8 cellular contexts compared by ENCODE assay signal in the genomic region with DNA sequence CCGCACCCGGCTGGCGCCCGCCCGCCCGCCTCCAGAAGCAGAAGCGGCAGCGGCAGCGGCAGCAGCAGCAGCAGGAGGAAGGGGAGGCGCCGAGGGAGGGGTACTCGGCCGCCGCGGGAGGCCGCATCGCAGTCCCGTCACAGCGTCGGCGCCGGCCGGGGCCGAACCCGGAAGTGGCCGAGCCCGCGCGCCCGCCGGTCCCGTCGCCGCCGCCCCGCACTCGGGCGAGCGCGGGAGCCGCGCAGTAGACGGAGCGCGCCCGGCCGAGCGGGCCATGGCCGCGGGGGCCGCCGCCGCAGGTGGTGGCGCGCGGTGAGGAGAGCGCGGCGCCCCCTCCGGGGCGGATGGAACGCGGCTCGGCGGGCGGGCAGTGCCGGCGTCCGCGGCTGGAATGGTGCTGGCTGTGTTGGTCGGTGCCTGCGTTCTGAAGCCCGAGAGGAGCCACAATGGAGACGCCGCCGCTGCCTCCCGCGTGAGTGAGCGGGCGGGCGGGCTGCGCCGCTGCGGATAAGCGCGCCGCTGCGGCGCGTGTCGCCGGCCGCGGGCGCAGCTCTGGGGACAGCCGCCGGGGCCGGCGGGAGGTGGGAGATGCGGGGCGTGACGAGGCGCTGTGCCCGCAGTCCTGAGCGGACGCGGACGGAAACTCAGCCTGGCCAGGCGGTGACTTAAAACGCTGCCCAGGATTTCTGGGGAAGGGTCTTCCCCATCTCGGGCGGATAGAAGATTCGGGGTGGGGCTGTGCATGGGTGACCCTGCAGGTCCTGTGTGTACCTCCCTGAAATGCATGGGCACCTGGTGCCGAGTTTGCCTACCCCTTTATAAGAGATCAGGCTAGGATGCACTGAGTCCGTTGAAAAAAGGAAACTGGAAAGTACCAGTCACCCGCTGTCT. TPM values are rescaled to one million over a fixed set of nuclear protein-coding genes. Genes with fewer than 3 reads are reported as not detected.
A peak's percentile ranks its signal among the peaks of the same experiment; 100 is the strongest.
DNase-seq lines count a peak whose midpoint lies in the region; ATAC-seq lines count a peak whose summit lies in the region.

A gene with protein sequence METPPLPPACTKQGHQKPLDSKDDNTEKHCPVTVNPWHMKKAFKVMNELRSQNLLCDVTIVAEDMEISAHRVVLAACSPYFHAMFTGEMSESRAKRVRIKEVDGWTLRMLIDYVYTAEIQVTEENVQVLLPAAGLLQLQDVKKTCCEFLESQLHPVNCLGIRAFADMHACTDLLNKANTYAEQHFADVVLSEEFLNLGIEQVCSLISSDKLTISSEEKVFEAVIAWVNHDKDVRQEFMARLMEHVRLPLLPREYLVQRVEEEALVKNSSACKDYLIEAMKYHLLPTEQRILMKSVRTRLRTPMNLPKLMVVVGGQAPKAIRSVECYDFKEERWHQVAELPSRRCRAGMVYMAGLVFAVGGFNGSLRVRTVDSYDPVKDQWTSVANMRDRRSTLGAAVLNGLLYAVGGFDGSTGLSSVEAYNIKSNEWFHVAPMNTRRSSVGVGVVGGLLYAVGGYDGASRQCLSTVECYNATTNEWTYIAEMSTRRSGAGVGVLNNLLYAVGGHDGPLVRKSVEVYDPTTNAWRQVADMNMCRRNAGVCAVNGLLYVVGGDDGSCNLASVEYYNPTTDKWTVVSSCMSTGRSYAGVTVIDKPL (plus strand): TSS at position 131 of the 891 bp plus-strand sequence. CDS start 316 bp downstream, at position 447.

- H3K9ac ChIP-seq in mesenchymal stem cell (ENCODE audit: low read length), result peak within 1 kb of the TSS; percentile 83

- H3K36me3 ChIP-seq in mesenchymal stem cell (ENCODE audit: control insufficient read depth in 1 of 2, insufficient read depth in 2 of 2, low read depth in 1 of 2, low read length in 2 of 2), result no peaks in the 10 kb centered on the region

- H3K4me3 Mint-ChIP-seq in activated CD8-positive, alpha-beta T cell treated with anti-CD3 and anti-CD28 coated beads, Interleukin-2, amount 10 ng/mL, durations not matched to agents 7 days and 5 days, result peak within 1 kb of the TSS; percentile 90
- H3K4me3 Mint-ChIP-seq in effector memory CD8-positive, alpha-beta T cell, result peak within 1 kb of the TSS; percentile 76 to 88

- peak; percentile 93 for ATAC-seq in GM18907 (IDR thresholded peaks at IDR 0.05; ENCODE audit: unreplicated experiment)
- ATAC-seq in HG03135 (IDR thresholded peaks at IDR 0.05; ENCODE audit: unreplicated experiment), result peak; percentile 92
- ATAC-seq in activated CD8-positive, alpha-beta T cell treated with anti-CD3 and anti-CD28 coated beads, Interleukin-2, amount 10 ng/mL, durations not matched to agents 7 days and 5 days, result peak; percentile 83
- peak; percentile 82 for ATAC-seq in effector memory CD8-positive, alpha-beta T cell (replicated peaks)

- peak within 1 kb of the TSS; percentile 55 to 87 for H3K23ac ChIP-seq in mesenchymal stem cell (ENCODE audit: low read length in 2 of 2)

- H2BK15ac ChIP-seq in mesenchymal stem cell (ENCODE audit: low read depth, poor library complexity, severe bottlenecking), result peak within 1 kb of the TSS; percentile 97

- peak within 1 kb of the TSS; percentile 51 to 91 for H3K4ac ChIP-seq in mesenchymal stem cell (ENCODE audit: low read depth in 1 of 2, low read length in 2 of 2)

- peak within 1 kb of the TSS; percentile 94 for H3K4me2 ChIP-seq in mesenchymal stem cell (ENCODE audit: low read length, poor library complexity, severe bottlenecking)

- DNase-seq in AML-193 (lab: John Stamatoyannopoulos, UW) (peak; percentile 51 to 55), NCI-H69 (lab: John Stamatoyannopoulos, UW) (peak; percentile 89), mesenchymal stem cell (peak; percentile 78)
- DNase-seq in activated CD8-positive, alpha-beta T cell treated with anti-CD3 and anti-CD28 coated beads, Interleukin-2, amount 10 ng/mL, durations not matched to agents 7 days and 5 days, result peak; percentile 77
- DNase-seq in effector memory CD8-positive, alpha-beta T cell, result peak; percentile 45 to 55 (median 49)
- peak; percentile 38 for DNase-seq in stimulated activated CD8-positive, alpha-beta memory T cell treated with anti-CD3 and anti-CD28 coated beads, Interleukin-15, amount 100 ng/mL, for 1 hour (ENCODE audit: low read depth)

- H3K27me3 ChIP-seq in mesenchymal stem cell (ENCODE audit: control insufficient read depth in 1 of 2, insufficient read depth in 1 of 2, low read length in 2 of 2), result no peaks in the 10 kb centered on the region

- no peaks in the 10 kb centered on the region for H3K9me3 ChIP-seq in mesenchymal stem cell (ENCODE audit: control insufficient read depth, low read length)

- H4K8ac ChIP-seq in mesenchymal stem cell (ENCODE audit: low read length), result peak within 1 kb of the TSS; percentile 85

- H3K36me3 Mint-ChIP-seq in activated CD8-positive, alpha-beta T cell treated with anti-CD3 and anti-CD28 coated beads, Interleukin-2, amount 10 ng/mL, durations not matched to agents 7 days and 5 days (ENCODE audit: low read depth), result peaks cover 28% of the 10 kb centered on the region
- peaks cover 4% of the 10 kb centered on the region for H3K36me3 Mint-ChIP-seq in effector memory CD8-positive, alpha-beta T cell (ENCODE audit: insufficient read depth)

- peaks cover 8% of the 10 kb centered on the region for H3K79me1 ChIP-seq in mesenchymal stem cell (replicated peaks; ENCODE audit: low read length, poor library complexity, severe bottlenecking)

- H4K91ac ChIP-seq in mesenchymal stem cell (ENCODE audit: low read length), result peak within 1 kb of the TSS; percentile 7

- H3K9me3 Mint-ChIP-seq in activated CD8-positive, alpha-beta T cell treated with anti-CD3 and anti-CD28 coated beads, Interleukin-2, amount 10 ng/mL, durations not matched to agents 7 days and 5 days (ENCODE audit: insufficient read depth), result no peaks in the 10 kb centered on the region
- H3K9me3 Mint-ChIP-seq in effector memory CD8-positive, alpha-beta T cell, result no peaks in the 10 kb centered on the region

- H3K27ac ChIP-seq in mesenchymal stem cell (ENCODE audit: low read length, poor library complexity, severe bottlenecking), result no peak within 1 kb of the TSS

- peaks cover 68% of the 10 kb centered on the region for H3K4me1 Mint-ChIP-seq in activated CD8-positive, alpha-beta T cell treated with anti-CD3 and anti-CD28 coated beads, Interleukin-2, amount 10 ng/mL, durations not matched to agents 7 days and 5 days (ENCODE audit: low read depth)
- H3K4me1 Mint-ChIP-seq in effector memory CD8-positive, alpha-beta T cell (ENCODE audit: low read depth in 2 of 2), result peaks cover 36 to 41% of the 10 kb centered on the region in 2 donors

- 2% methylated on average over 47 of the region's 116 CpGs for WGBS in mesenchymal stem cell

- peak within 1 kb of the TSS; percentile 67 to 74 for H3K18ac ChIP-seq in mesenchymal stem cell (ENCODE audit: low read depth in 1 of 2, low read length in 2 of 2)

- H3K4me1 ChIP-seq in mesenchymal stem cell (ENCODE audit: control insufficient read depth, insufficient read depth, low read depth, low read length), result peaks cover 8% of the 10 kb centered on the region

- CTCF ChIA-PET in activated CD8-positive, alpha-beta T cell treated with anti-CD3 and anti-CD28 coated beads, Interleukin-2, amount 10 ng/mL, durations not matched to agents 7 days and 5 days (lab: Charles Lee), result interaction anchor here (1.4 to 2.9 kb wide), 4 partner anchors 9 to 120 kb away, joined by 4 to 9 read pairs (median 6); a partner anchor contains a TSS

- peak within 1 kb of the TSS; percentile 89 for H2AFZ ChIP-seq in mesenchymal stem cell (ENCODE audit: low read depth, low read length)

- H2BK12ac ChIP-seq in mesenchymal stem cell (ENCODE audit: low read length in 2 of 2), result no peak within 1 kb of the TSS

- no peaks in the 10 kb centered on the region for H3K27me3 Mint-ChIP-seq in activated CD8-positive, alpha-beta T cell treated with anti-CD3 and anti-CD28 coated beads, Interleukin-2, amount 10 ng/mL, durations not matched to agents 7 days and 5 days (ENCODE audit: low read depth)
- no peaks in the 10 kb centered on the region for H3K27me3 Mint-ChIP-seq in effector memory CD8-positive, alpha-beta T cell

- H2BK120ac ChIP-seq in mesenchymal stem cell (ENCODE audit: low read depth, low read length), result peak within 1 kb of the TSS; percentile 88

- H3K27ac Mint-ChIP-seq in activated CD8-positive, alpha-beta T cell treated with anti-CD3 and anti-CD28 coated beads, Interleukin-2, amount 10 ng/mL, durations not matched to agents 7 days and 5 days, result peak within 1 kb of the TSS; percentile 89
- peak within 1 kb of the TSS; percentile 36 to 90 for H3K27ac Mint-ChIP-seq in effector memory CD8-positive, alpha-beta T cell

- peak within 1 kb of the TSS; percentile 57 for H2BK5ac ChIP-seq in mesenchymal stem cell (ENCODE audit: low read depth, low read length, poor library complexity, severe bottlenecking)

- no peak within 1 kb of the TSS for H2AK5ac ChIP-seq in mesenchymal stem cell (ENCODE audit: low read length, severe bottlenecking)

- POLR2A ChIA-PET in activated CD8-positive, alpha-beta T cell treated with anti-CD3 and anti-CD28 coated beads, Interleukin-2, amount 10 ng/mL, durations not matched to agents 7 days and 5 days (lab: Charles Lee), result interaction anchor here (0.6 to 1.6 kb wide), 7 partner anchors 22 to 124 kb away, joined by 3 to 5 read pairs (median 3); no protein-coding TSS in a partner anchor

- H3K4me3 ChIP-seq in mesenchymal stem cell (ENCODE audit: insufficient read depth in 1 of 2, low read depth in 1 of 2, low read length in 2 of 2), result peak within 1 kb of the TSS; percentile 90 to 95

- H3K14ac ChIP-seq in mesenchymal stem cell (ENCODE audit: low read length in 2 of 2), result peak within 1 kb of the TSS in 1 of 2 experiments; percentile 83

RNA-seq across cellular contexts. Expression of the gene that starts here (rescaled TPM):
- 10 to 100 TPM; 32.9 to 36.4 TPM for total RNA-seq in activated CD8-positive, alpha-beta T cell treated with anti-CD3 and anti-CD28 coated beads, Interleukin-2, amount 10 ng/mL, durations not matched to agents 7 days and 5 days
- 7.5 TPM for polyA plus RNA-seq in mesenchymal stem cell (2013, experiment 1 of 2)
- 7.2 TPM for polyA plus RNA-seq in mesenchymal stem cell (2013, experiment 2 of 2)

Comparison
In these comparisons a context has a peak if more than half of its experiments do, and no peak if none do; other contexts are left out.
1. DNase-seq: peak in every context shown above with its lines; median percentile 89 in NCI-H69; 78 in mesenchymal stem cell; 77 in activated CD8-positive, alpha-beta T cell treated with anti-CD3 and anti-CD28 coated beads, Interleukin-2, amount 10 ng/mL, durations not matched to agents 7 days and 5 days; 53 in AML-193; 49 in effector memory CD8-positive, alpha-beta T cell; 38 in stimulated activated CD8-positive, alpha-beta memory T cell treated with anti-CD3 and anti-CD28 coated beads, Interleukin-15, amount 100 ng/mL, for 1 hour.